In the genomic region with DNA sequence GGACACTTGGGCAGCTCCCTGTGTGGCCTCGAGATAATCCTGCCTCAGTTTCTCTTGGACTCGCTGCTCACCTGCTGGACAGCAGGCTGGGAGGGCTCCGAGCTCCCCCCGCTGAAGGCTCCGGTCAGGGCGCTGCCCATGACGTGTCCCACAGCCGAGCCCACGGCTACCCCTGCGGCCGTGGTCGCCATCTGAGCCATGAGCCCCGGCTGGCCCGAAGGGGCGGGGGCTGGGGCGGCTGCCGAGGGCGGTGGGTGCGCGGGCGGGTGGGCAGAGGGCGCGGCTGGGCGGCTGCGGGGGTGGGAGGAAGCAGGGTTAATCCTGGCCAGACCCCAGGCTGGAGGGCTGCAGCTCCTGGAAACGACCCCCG, we compare ENCODE assay signal across 2 cellular contexts.
TF ChIP-seq lines count a peak whose summit lies in the region.

No MANE protein-coding gene starts in this region.

TF ChIP-seq in GM23338, 12 proteins besides CTCF, POLR2A, EP300 and RAD21 (continued from another document):
- TF ChIP-seq ZNF462 (CRISPR knock-in tag; IDR thresholded peaks at IDR 0.05) = no peak
- no peak for TF ChIP-seq NANOG (IDR thresholded peaks at IDR 0.05; ENCODE audit: borderline replicate concordance)
- TF ChIP-seq, protein P1, sequence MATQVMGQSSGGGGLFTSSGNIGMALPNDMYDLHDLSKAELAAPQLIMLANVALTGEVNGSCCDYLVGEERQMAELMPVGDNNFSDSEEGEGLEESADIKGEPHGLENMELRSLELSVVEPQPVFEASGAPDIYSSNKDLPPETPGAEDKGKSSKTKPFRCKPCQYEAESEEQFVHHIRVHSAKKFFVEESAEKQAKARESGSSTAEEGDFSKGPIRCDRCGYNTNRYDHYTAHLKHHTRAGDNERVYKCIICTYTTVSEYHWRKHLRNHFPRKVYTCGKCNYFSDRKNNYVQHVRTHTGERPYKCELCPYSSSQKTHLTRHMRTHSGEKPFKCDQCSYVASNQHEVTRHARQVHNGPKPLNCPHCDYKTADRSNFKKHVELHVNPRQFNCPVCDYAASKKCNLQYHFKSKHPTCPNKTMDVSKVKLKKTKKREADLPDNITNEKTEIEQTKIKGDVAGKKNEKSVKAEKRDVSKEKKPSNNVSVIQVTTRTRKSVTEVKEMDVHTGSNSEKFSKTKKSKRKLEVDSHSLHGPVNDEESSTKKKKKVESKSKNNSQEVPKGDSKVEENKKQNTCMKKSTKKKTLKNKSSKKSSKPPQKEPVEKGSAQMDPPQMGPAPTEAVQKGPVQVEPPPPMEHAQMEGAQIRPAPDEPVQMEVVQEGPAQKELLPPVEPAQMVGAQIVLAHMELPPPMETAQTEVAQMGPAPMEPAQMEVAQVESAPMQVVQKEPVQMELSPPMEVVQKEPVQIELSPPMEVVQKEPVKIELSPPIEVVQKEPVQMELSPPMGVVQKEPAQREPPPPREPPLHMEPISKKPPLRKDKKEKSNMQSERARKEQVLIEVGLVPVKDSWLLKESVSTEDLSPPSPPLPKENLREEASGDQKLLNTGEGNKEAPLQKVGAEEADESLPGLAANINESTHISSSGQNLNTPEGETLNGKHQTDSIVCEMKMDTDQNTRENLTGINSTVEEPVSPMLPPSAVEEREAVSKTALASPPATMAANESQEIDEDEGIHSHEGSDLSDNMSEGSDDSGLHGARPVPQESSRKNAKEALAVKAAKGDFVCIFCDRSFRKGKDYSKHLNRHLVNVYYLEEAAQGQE (IDR thresholded peaks at IDR 0.05; ENCODE audit: unreplicated experiment) = no peak
- no peak for TF ChIP-seq EZH2 (IDR thresholded peaks at IDR 0.05; ENCODE audit: low read depth, unreplicated experiment)
- no peak for TF ChIP-seq CREB1 (CRISPR knock-in tag; IDR thresholded peaks at IDR 0.05; ENCODE audit: low read depth)
- TF ChIP-seq EZH2phosphoT487 (IDR thresholded peaks at IDR 0.05; ENCODE audit: unreplicated experiment) = no peak
- TF ChIP-seq, protein P2, sequence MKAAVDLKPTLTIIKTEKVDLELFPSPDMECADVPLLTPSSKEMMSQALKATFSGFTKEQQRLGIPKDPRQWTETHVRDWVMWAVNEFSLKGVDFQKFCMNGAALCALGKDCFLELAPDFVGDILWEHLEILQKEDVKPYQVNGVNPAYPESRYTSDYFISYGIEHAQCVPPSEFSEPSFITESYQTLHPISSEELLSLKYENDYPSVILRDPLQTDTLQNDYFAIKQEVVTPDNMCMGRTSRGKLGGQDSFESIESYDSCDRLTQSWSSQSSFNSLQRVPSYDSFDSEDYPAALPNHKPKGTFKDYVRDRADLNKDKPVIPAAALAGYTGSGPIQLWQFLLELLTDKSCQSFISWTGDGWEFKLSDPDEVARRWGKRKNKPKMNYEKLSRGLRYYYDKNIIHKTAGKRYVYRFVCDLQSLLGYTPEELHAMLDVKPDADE (IDR thresholded peaks at IDR 0.05) = no peak
- TF ChIP-seq STAT1 (IDR thresholded peaks at IDR 0.05; ENCODE audit: unreplicated experiment) = no peak

TF ChIP-seq in HEK293T, 16 proteins besides CTCF, POLR2A, EP300 and RAD21 (continued from another document):
- TF ChIP-seq TARDBP (IDR thresholded peaks at IDR 0.05) (no peak), NFRKB (IDR thresholded peaks at IDR 0.05) (no peak)
TF ChIP-seq in HEK293T: peak in this region for 0.
